In genomic region chr12:1815814-1816729, GRCh38 we compare ENCODE assay signal across 1 cellular context.
TF ChIP-seq lines count a peak whose summit lies in the region.

No MANE protein-coding gene starts in this region.

TF ChIP-seq in H1, 55 proteins besides CTCF, POLR2A, EP300 and RAD21:
- TF ChIP-seq HDAC6 (IDR thresholded peaks at IDR 0.05; ENCODE audit: low read depth, low read length) (no peak), CBX5 (IDR thresholded peaks at IDR 0.05; ENCODE audit: low read depth, low read length) (no peak), TEAD4 (IDR thresholded peaks at IDR 0.05; ENCODE audit: low read depth, low read length) (no peak), EZH2 (IDR thresholded peaks at IDR 0.05; ENCODE audit: low read depth, low read length, severe bottlenecking) (no peak), SRF (IDR thresholded peaks at IDR 0.05; ENCODE audit: low read depth, low read length) (no peak), CHD1 (IDR thresholded peaks at IDR 0.05; ENCODE audit: low read depth, low read length) (no peak), SIN3A (conservative IDR thresholded peaks at IDR 0.05 in 1 of 2, IDR thresholded peaks at IDR 0.05 in 1 of 2; ENCODE audit: low read depth in 1 of 2, low read length in 2 of 2) (no peak), KDM1A (IDR thresholded peaks at IDR 0.05; ENCODE audit: borderline replicate concordance, low read length) (no peak), JUN (IDR thresholded peaks at IDR 0.05; ENCODE audit: low read depth, low read length) (no peak), MAFK (IDR thresholded peaks at IDR 0.05; ENCODE audit: low read depth, low read length) (no peak), POU5F1 (IDR thresholded peaks at IDR 0.05; ENCODE audit: low read depth, low read length) (no peak), ZNF274 (IDR thresholded peaks at IDR 0.05; ENCODE audit: borderline replicate concordance, extremely low read depth, low read length) (no peak), CREB1 (IDR thresholded peaks at IDR 0.05) (no peak)
- TF ChIP-seq, protein P1, sequence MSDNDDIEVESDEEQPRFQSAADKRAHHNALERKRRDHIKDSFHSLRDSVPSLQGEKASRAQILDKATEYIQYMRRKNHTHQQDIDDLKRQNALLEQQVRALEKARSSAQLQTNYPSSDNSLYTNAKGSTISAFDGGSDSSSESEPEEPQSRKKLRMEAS (IDR thresholded peaks at IDR 0.05): no peak
- TF ChIP-seq, protein P2, sequence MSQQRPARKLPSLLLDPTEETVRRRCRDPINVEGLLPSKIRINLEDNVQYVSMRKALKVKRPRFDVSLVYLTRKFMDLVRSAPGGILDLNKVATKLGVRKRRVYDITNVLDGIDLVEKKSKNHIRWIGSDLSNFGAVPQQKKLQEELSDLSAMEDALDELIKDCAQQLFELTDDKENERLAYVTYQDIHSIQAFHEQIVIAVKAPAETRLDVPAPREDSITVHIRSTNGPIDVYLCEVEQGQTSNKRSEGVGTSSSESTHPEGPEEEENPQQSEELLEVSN (IDR thresholded peaks at IDR 0.05): no peak
